In genomic region chr4:140604544-140604943, GRCh38 we compare ENCODE assay signal across 32 cellular contexts. TPM values are rescaled to one million over a fixed set of nuclear protein-coding genes. Genes with fewer than 3 reads are reported as not detected.
"Had no signal": no experiment of that assay in that cellular context is flagged by ENCODE, and none has a peak within 500 bp of the region (broad histone marks: within the 10 kb centered on the region; RNA-seq: fewer than 3 reads in every experiment).

No MANE protein-coding gene starts in this region.

- H3K36me3 Mint-ChIP-seq: activated naive CD4-positive, alpha-beta T cell treated with anti-CD3 and anti-CD28 coated beads, Interleukin-2, amount 50 U/mL, for 72 hours had no signal

- H3K9me3 Mint-ChIP-seq: activated CD4-positive, alpha-beta T cell treated with anti-CD3 and anti-CD28 coated beads, Interleukin-2, amount 10 ng/mL, durations not matched to agents 24 days and 14 days; activated naive CD4-positive, alpha-beta T cell treated with anti-CD3 and anti-CD28 coated beads for 36 hours; activated naive CD4-positive, alpha-beta T cell treated with anti-CD3 and anti-CD28 coated beads, Interleukin-2, amount 50 U/mL, for 72 hours; activated naive CD8-positive, alpha-beta T cell treated with anti-CD3 and anti-CD28 coated beads, Interleukin-2, amount 50 U/mL, for 24 hours; activated T-cell treated with anti-CD3 and anti-CD28 coated beads, Interleukin-2, amount 50 U/mL, for 4 hours; activated T-helper 1 cell treated with anti-CD3 and anti-CD28 coated beads, Interleukin-12 subunit alpha, Interleukin-12 subunit beta, Interleukin-2, Interleukin-4 antibody, amounts not matched to agents 30 ng/mL and 10 ng/mL and 1 ng/mL, durations not matched to agents 14 hours and 24 hours and 36 hours; T-helper 1 cell treated with Interleukin-12 subunit alpha and Interleukin-12 subunit beta and Interleukin-4 antibody, amounts not matched to agents 30 μg/mL and 1 μg/mL, for 36 hours; T-helper 2 cell treated with Interferon-gamma antibody and Interleukin-4, amounts not matched to agents 5 μg/mL and 100 μg/mL, for 36 hours had no signal

- H3K9me3 ChIP-seq: MG63, Peyer's patch, SJSA1, SK-N-SH had no signal

- H3K9ac ChIP-seq: SK-N-SH had no signal

- H3K27me3 ChIP-seq: MG63, Peyer's patch had no signal

- H3K36me3 ChIP-seq: brain microvascular endothelial cell, MG63, Peyer's patch, SJSA1 had no signal

- DNase-seq: activated CD4-positive, alpha-beta T cell treated with anti-CD3 and anti-CD28 coated beads, Interleukin-2, amount 10 ng/mL, durations not matched to agents 24 days and 14 days; activated CD4-positive, alpha-beta T cell treated with anti-CD3 and anti-CD28 coated beads, Interleukin-2, amount 50 U/mL, for 4 hours; activated CD8-positive, alpha-beta memory T cell treated with anti-CD3 and anti-CD28 coated beads, Interleukin-2, amount 50 U/mL, for 4 hours; activated gamma-delta T cell treated with Interleukin-2 at 50 U/mL for 16 hours; activated naive CD4-positive, alpha-beta T cell treated with anti-CD3 and anti-CD28 coated beads for 36 hours; activated naive CD8-positive, alpha-beta T cell treated with anti-CD3 and anti-CD28 coated beads, Interleukin-2, amount 50 U/mL, for 24 hours; activated T-cell treated with anti-CD3 and anti-CD28 coated beads for 4 hours; activated T-cell treated with anti-CD3 and anti-CD28 coated beads, Interleukin-2, amount 50 U/mL, for 4 hours; anterior cingulate cortex; brain microvascular endothelial cell; central memory CD4-positive, alpha-beta T cell; Kasumi-1; MG63; NCI-H1048; NCI-H1105 treated with DMSO at 0.1 percent for 48 hours; NCI-H1436; NCI-H1694 treated with DMSO at 0.1 percent for 48 hours; NCI-H2029; NCI-H510A; NCI-H526; NCI-H82; PC-3; Peyer's patch; RPMI8226; SHP77 treated with DMSO at 0.1 percent for 48 hours; SK-N-SH had no signal

- H3K4me3 Mint-ChIP-seq: activated CD4-positive, alpha-beta T cell treated with anti-CD3 and anti-CD28 coated beads, Interleukin-2, amount 10 ng/mL, durations not matched to agents 24 days and 14 days; activated naive CD4-positive, alpha-beta T cell treated with anti-CD3 and anti-CD28 coated beads for 36 hours; activated naive CD8-positive, alpha-beta T cell treated with anti-CD3 and anti-CD28 coated beads, Interleukin-2, amount 50 U/mL, for 24 hours; activated T-cell treated with anti-CD3 and anti-CD28 coated beads, Interleukin-2, amount 50 U/mL, for 4 hours; activated T-helper 1 cell treated with anti-CD3 and anti-CD28 coated beads, Interleukin-12 subunit alpha, Interleukin-12 subunit beta, Interleukin-2, Interleukin-4 antibody, amounts not matched to agents 30 ng/mL and 10 ng/mL and 1 ng/mL, durations not matched to agents 14 hours and 24 hours and 36 hours; T-helper 1 cell treated with Interleukin-12 subunit alpha and Interleukin-12 subunit beta and Interleukin-4 antibody, amounts not matched to agents 30 μg/mL and 1 μg/mL, for 36 hours; T-helper 2 cell treated with Interferon-gamma antibody and Interleukin-4, amounts not matched to agents 5 μg/mL and 100 μg/mL, for 36 hours had no signal

- H3K4me1 ChIP-seq: Peyer's patch, SJSA1 had no signal

- H3K27ac ChIP-seq: brain microvascular endothelial cell, Peyer's patch, SJSA1 had no signal

- H3K27ac Mint-ChIP-seq: activated CD4-positive, alpha-beta T cell treated with anti-CD3 and anti-CD28 coated beads, Interleukin-2, amount 10 ng/mL, durations not matched to agents 24 days and 14 days; activated naive CD4-positive, alpha-beta T cell treated with anti-CD3 and anti-CD28 coated beads for 36 hours; activated naive CD4-positive, alpha-beta T cell treated with anti-CD3 and anti-CD28 coated beads, Interleukin-2, amount 50 U/mL, for 72 hours; activated naive CD8-positive, alpha-beta T cell treated with anti-CD3 and anti-CD28 coated beads, Interleukin-2, amount 50 U/mL, for 24 hours; activated T-helper 1 cell treated with anti-CD3 and anti-CD28 coated beads, Interleukin-12 subunit alpha, Interleukin-12 subunit beta, Interleukin-2, Interleukin-4 antibody, amounts not matched to agents 30 ng/mL and 10 ng/mL and 1 ng/mL, durations not matched to agents 14 hours and 24 hours and 36 hours; T-helper 1 cell treated with Interleukin-12 subunit alpha and Interleukin-12 subunit beta and Interleukin-4 antibody, amounts not matched to agents 30 μg/mL and 1 μg/mL, for 36 hours; T-helper 2 cell treated with Interferon-gamma antibody and Interleukin-4, amounts not matched to agents 5 μg/mL and 100 μg/mL, for 36 hours had no signal

- H3K4me3 ChIP-seq: MG63, Peyer's patch, SJSA1 had no signal

- H3K4me1 Mint-ChIP-seq: activated CD4-positive, alpha-beta T cell treated with anti-CD3 and anti-CD28 coated beads, Interleukin-2, amount 10 ng/mL, durations not matched to agents 24 days and 14 days; activated naive CD8-positive, alpha-beta T cell treated with anti-CD3 and anti-CD28 coated beads, Interleukin-2, amount 50 U/mL, for 24 hours had no signal

RNA-seq across cellular contexts. Expression of gene UCP1, which starts 35.8 kb away (rescaled TPM):
- total RNA-seq: activated CD4-positive, alpha-beta T cell treated with anti-CD3 and anti-CD28 coated beads, Interleukin-2, amount 10 ng/mL, durations not matched to agents 24 days and 14 days; activated naive CD4-positive, alpha-beta T cell treated with anti-CD3 and anti-CD28 coated beads for 36 hours; activated naive CD4-positive, alpha-beta T cell treated with anti-CD3 and anti-CD28 coated beads, Interleukin-2, amount 50 U/mL, for 72 hours; activated T-cell treated with anti-CD3 and anti-CD28 coated beads, Interleukin-2, amount 50 U/mL, for 4 hours; activated T-helper 1 cell treated with anti-CD3 and anti-CD28 coated beads, Interleukin-12 subunit alpha, Interleukin-12 subunit beta, Interleukin-2, Interleukin-4 antibody, amounts not matched to agents 30 ng/mL and 10 ng/mL and 1 ng/mL, durations not matched to agents 14 hours and 24 hours and 36 hours; cerebellum; PC-3; Peyer's patch; SJSA1 had no signal
- polyA plus RNA-seq: SK-N-SH had no signal
